ENCODE assay signal across 19 cellular contexts in the genomic region with DNA sequence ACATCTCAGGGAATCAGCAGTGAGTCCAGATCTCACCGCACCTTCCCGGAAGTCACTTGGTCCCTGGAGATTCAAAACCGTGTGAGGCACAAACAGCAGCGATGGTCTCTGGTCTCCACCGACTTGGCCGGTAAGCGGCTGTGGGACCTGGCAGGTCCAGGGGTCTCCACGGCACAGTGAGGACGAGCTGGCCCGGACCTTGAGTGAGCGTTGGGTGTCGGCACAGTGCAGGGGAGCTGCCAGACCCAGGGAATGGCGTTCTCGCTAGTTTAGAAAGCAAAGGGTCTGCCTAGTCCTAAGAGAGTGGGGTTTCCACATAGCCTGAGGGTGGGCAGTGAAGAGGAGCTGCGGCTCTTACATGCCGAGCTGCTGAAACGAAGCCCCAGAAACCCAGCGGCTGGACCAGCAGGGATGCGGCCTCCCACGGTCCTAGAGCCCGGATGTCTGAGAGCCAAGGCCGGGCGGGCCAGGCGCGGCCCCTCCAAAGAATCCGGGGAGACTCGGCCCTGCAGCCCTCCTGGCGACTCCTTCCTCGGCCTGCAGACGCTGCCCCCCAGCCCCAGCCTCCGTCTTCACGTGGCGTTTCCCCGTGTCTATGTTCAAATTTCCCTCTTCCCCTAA.
DNase-seq lines count a peak whose midpoint lies in the region; ATAC-seq, FAIRE-seq and TF ChIP-seq lines count a peak whose summit lies in the region.
"Had no signal": no experiment of that assay in that cellular context is flagged by ENCODE, and none has a peak within 500 bp of the region (broad histone marks: within the 10 kb centered on the region; RNA-seq: fewer than 3 reads in every experiment).

No MANE protein-coding gene starts in this region.

- TF ChIP-seq CTCF in HepG2 (CRISPR knock-in tag; IDR thresholded peaks at IDR 0.05) (no peak), right lobe of liver (IDR thresholded peaks at IDR 0.05) (no peak), VCaP (conservative IDR thresholded peaks at IDR 0.05) (no peak), nephron progenitor cell (IDR thresholded peaks at IDR 0.05) (no peak)

- POLR2A ChIA-PET in HepG2 (lab: Yijun Ruan, JAX) = interaction anchor here (0.6 kb wide), 1 partner anchor 508 kb away, joined by 3 read pairs; no protein-coding TSS in a partner anchor

- no TSS peak for BruUV-seq in HepG2 (replicated peaks; lab: Mats Ljungman, UMichigan)

- no peak overlapping the region for H3K4me2 ChIP-seq in HepG2 (ENCODE audit: low read depth, low read length)
- H3K4me2 ChIP-seq: A549 had no signal

- peaks cover 95% of the 10 kb centered on the region for H3K4me1 Mint-ChIP-seq in nephron progenitor cell
- H3K4me1 Mint-ChIP-seq: CD14-positive monocyte had no signal

- H3K27ac Mint-ChIP-seq in nephron progenitor cell = peak overlapping the region; percentile 75
- H3K27ac Mint-ChIP-seq: CD14-positive monocyte; CD8-positive, alpha-beta T cell; IgD-negative memory B cell had no signal

- H4K20me1 ChIP-seq in HepG2 (ENCODE audit: insufficient read depth, low read length) = no peaks in the 10 kb centered on the region

- no peak overlapping the region for H3K4me3 ChIP-seq in HepG2 (replicated peaks in 1 of 3; ENCODE audit: insufficient read depth in 1 of 3, low read depth in 2 of 3, low read length in 3 of 3)
- H3K4me3 ChIP-seq in right lobe of liver = no peak overlapping the region
- H3K4me3 ChIP-seq: A549 had no signal

- H3K27ac ChIP-seq in HepG2 (ENCODE audit: extremely low read length, insufficient read depth, low read length) = no peak overlapping the region
- H3K27ac ChIP-seq in right lobe of liver = no peak overlapping the region
- H3K27ac ChIP-seq in VCaP = peak overlapping the region; percentile 77; the same call in 1 of the 2 replicates
- H3K27ac ChIP-seq: A549 had no signal

- intact Hi-C loops in HepG2 (cut with micrococcal nuclease; ENCODE audit: unreplicated experiment) = no loop called here
- intact Hi-C loops in right lobe of liver (cut with DNase I) = no loop called here
- intact Hi-C loops in left colon (cut with DNase I, micrococcal nuclease) = no loop called here

- no peak overlapping the region for H3K4me3 Mint-ChIP-seq in nephron progenitor cell
- H3K4me3 Mint-ChIP-seq: CD14-positive monocyte; CD8-positive, alpha-beta T cell; IgD-negative memory B cell had no signal

- H3K79me2 ChIP-seq in HepG2 (ENCODE audit: insufficient read depth, low read length) = no peaks in the 10 kb centered on the region

- TF ChIP-seq EP300 in HepG2 (IDR thresholded peaks at IDR 0.05; ENCODE audit: low read depth in 2 of 2, low read length in 2 of 2) (no peak), HepG2 (CRISPR knock-in tag; IDR thresholded peaks at IDR 0.05; ENCODE audit: borderline replicate concordance) (no peak)

- DNase-seq in HepG2 (ENCODE audit: low spot score) = no peak
- no peak for DNase-seq in right lobe of liver
- DNase-seq in nephron progenitor cell = no peak
- DNase-seq in NCI-H510A treated with DMSO at 0.1 percent for 48 hours (lab: John Stamatoyannopoulos, UW) = no peak
- DNase-seq in left colon = no peak
- DNase-seq: CD8-positive, alpha-beta T cell; COR-L47; DMS153; DND-41; GDM1 had no signal

- H3K4me1 ChIP-seq in HepG2 (ENCODE audit: insufficient read depth, low read length) (peaks cover 4% of the 10 kb centered on the region; the same call in 1 of the 2 replicates), right lobe of liver (peaks cover 0 to 19% (median 9%) of the 10 kb centered on the region in 4 donors)
- H3K4me1 ChIP-seq: A549 had no signal

- no peak for TF ChIP-seq POLR2A in HepG2 (IDR thresholded peaks at IDR 0.05; ENCODE audit: insufficient read depth in 1 of 2, low read depth in 2 of 2, low read length in 2 of 2)
- TF ChIP-seq POLR2A in right lobe of liver (IDR thresholded peaks at IDR 0.05) = no peak

- H3K36me3 ChIP-seq in HepG2 (replicated peaks in 1 of 2; ENCODE audit: control insufficient read depth in 1 of 2, insufficient read depth in 2 of 2, low read length in 2 of 2) (no peaks in the 10 kb centered on the region), right lobe of liver (no peaks in the 10 kb centered on the region)

- CTCF ChIA-PET in HepG2 (lab: Yijun Ruan, JAX; ENCODE audit: low intra/inter-chr PET ratio, low total read pairs) = no interaction called here

- in situ Hi-C loops in HepG2 (cut with HindIII; ENCODE audit: extremely low pct_ligation_motif_present, low pct_unique_long_range_greater_than_20kb) = no loop called here

- H3K27me3 ChIP-seq in HepG2 (ENCODE audit: control insufficient read depth in 1 of 2, insufficient read depth in 2 of 2, low read length in 2 of 2) = peaks cover 27 to 91% of the 10 kb centered on the region in 2 experiments
- no peaks in the 10 kb centered on the region for H3K27me3 ChIP-seq in right lobe of liver

- H3K36me3 Mint-ChIP-seq in nephron progenitor cell (ENCODE audit: low read depth) = no peaks in the 10 kb centered on the region
- H3K36me3 Mint-ChIP-seq: CD14-positive monocyte; CD8-positive, alpha-beta T cell; IgD-negative memory B cell had no signal

- TF ChIP-seq RAD21 in HepG2 (CRISPR knock-in tag; IDR thresholded peaks at IDR 0.05) = no peak

- H3K9me3 ChIP-seq in HepG2 (ENCODE audit: low read length) (no peaks in the 10 kb centered on the region), right lobe of liver (no peaks in the 10 kb centered on the region)
- H3K9me3 ChIP-seq: A549 had no signal

- no peak for ATAC-seq in HepG2
- ATAC-seq in right lobe of liver = no peak
- no peak for ATAC-seq in HG03097 (IDR thresholded peaks at IDR 0.05; ENCODE audit: low FRiP score, unreplicated experiment)
- no peak for ATAC-seq in left colon
- ATAC-seq: A549; CD8-positive, alpha-beta T cell; HCT116 had no signal

- no peaks in the 10 kb centered on the region for H3K9me3 Mint-ChIP-seq in nephron progenitor cell
- H3K9me3 Mint-ChIP-seq: CD14-positive monocyte; CD8-positive, alpha-beta T cell; IgD-negative memory B cell had no signal

- 55% methylated on average over 29 of the region's 34 CpGs for WGBS in HepG2 (ENCODE audit: low lambda C conversion rate)
- WGBS in right lobe of liver (ENCODE audit: insufficient coverage, low coverage, low lambda C conversion rate, missing lambda C conversion rate) = 97% methylated on average over 4 of the region's 34 CpGs

- no peak for FAIRE-seq in HepG2 (lab: Jason Lieb, UNC)
- FAIRE-seq: A549, D721Med, GM12892, GM19239 had no signal

- H3K27me3 Mint-ChIP-seq in nephron progenitor cell (ENCODE audit: low read depth, poor library complexity) = peaks cover 3% of the 10 kb centered on the region

- no peak overlapping the region for H3K9ac ChIP-seq in HepG2 (ENCODE audit: insufficient read depth, low read depth, low read length)

- no peak overlapping the region for H2AFZ ChIP-seq in HepG2 (ENCODE audit: low read length)

TF ChIP-seq in HepG2, 621 proteins besides CTCF, POLR2A, EP300 and RAD21:
- 0 out of 2 replicates have a peak, but pooled peaks have one; percentile 20 for TF ChIP-seq ZNF224 (CRISPR knock-in tag; IDR thresholded peaks at IDR 0.05)
- TF ChIP-seq ZNF264 (CRISPR knock-in tag; IDR thresholded peaks at IDR 0.05) = no peak
- 0 out of 2 replicates have a peak, but pooled peaks have one; percentile 47 for TF ChIP-seq EED (CRISPR knock-in tag; IDR thresholded peaks at IDR 0.05)
